Comparison of ENCODE assay signal across 10 cellular contexts in genomic region chr1:11335417-11336070, GRCh38.
DNase-seq lines count a peak whose midpoint lies in the region; ATAC-seq, FAIRE-seq and TF ChIP-seq lines count a peak whose summit lies in the region.
"Had no signal": no experiment of that assay in that cellular context is flagged by ENCODE, and none has a peak within 500 bp of the region (broad histone marks: within the 10 kb centered on the region; RNA-seq: fewer than 3 reads in every experiment).

No MANE protein-coding gene starts in this region.

- DNase-seq in GM13976 (ENCODE audit: low spot score) = peak; percentile 84
- DNase-seq in K562 (ENCODE audit: extremely low read depth in 1 of 4, low spot score in 3 of 4) = no peak
- no peak for DNase-seq in iPS-NIHi7 (ENCODE audit: extremely low spot score)
- no peak for DNase-seq in globus pallidus (ENCODE audit: low spot score)
- DNase-seq in activated effector memory CD4-positive, alpha-beta T cell treated with Interleukin-2 at 50 U/mL for 16 hours = no peak
- DNase-seq in COLO668 (lab: John Stamatoyannopoulos, UW; ENCODE audit: unreplicated experiment) = no peak
- DNase-seq: activated CD8-positive, alpha-beta T cell treated with anti-CD3 and anti-CD28 coated beads for 36 hours; AML-193 had no signal

- POLR2A ChIA-PET in K562 (lab: Yijun Ruan, JAX) = interaction anchor here (1.0 to 1.8 kb wide), 2 partner anchors 8 to 20 kb away, joined by 5 read pairs; no protein-coding TSS in a partner anchor

- intact Hi-C loops in K562 (cut with micrococcal nuclease) = loop anchor here (2.0 to 10.0 kb wide), 2 partner anchors 301 to 307 kb away; no protein-coding TSS in a partner anchor

- H3K9ac ChIP-seq in K562 (ENCODE audit: insufficient read depth in 1 of 2, low read depth in 2 of 2, low read length in 2 of 2) = no peak overlapping the region

- ATAC-seq in GM19467 (IDR thresholded peaks at IDR 0.05; ENCODE audit: unreplicated experiment) (peak; percentile 89), HG03025 (IDR thresholded peaks at IDR 0.05; ENCODE audit: low FRiP score, unreplicated experiment) (peak; percentile 76), K562 (no peak)
- ATAC-seq: activated CD8-positive, alpha-beta T cell treated with anti-CD3 and anti-CD28 coated beads for 36 hours had no signal

- 2% methylated on average over 7 of the region's 7 CpGs for WGBS in K562 (ENCODE audit: insufficient coverage, low coverage, missing lambda C conversion rate)

- H2AFZ ChIP-seq in K562 (ENCODE audit: low read depth, low read length) = no peak overlapping the region

- H4K20me1 ChIP-seq in K562 (replicated peaks; ENCODE audit: control insufficient read depth, insufficient read depth, low read length) = peaks cover 6% of the 10 kb centered on the region

- no peak for FAIRE-seq in K562 (lab: Jason Lieb, UNC)

- no peak for TF ChIP-seq EP300 in K562 (IDR thresholded peaks at IDR 0.05; ENCODE audit: low read length)

- no peak for TF ChIP-seq POLR2A in K562 (conservative IDR thresholded peaks at IDR 0.05)

- CTCF ChIA-PET in K562 (lab: Yijun Ruan, JAX; ENCODE audit: low intra/inter-chr PET ratio) = no interaction called here

- TF ChIP-seq CTCF in GM13976 (IDR thresholded peaks at IDR 0.05; ENCODE audit: borderline replicate concordance, control extremely low read depth, extremely low read depth, insufficient read depth, missing control alignments) (no peak), K562 (IDR thresholded peaks at IDR 0.05 in 2 of 3, conservative IDR thresholded peaks at IDR 0.05 in 1 of 3; ENCODE audit: insufficient read depth in 2 of 3, low read depth in 1 of 3, low read length in 3 of 3) (no peak)

- no TSS peak for BruUV-seq in K562 (replicated peaks; lab: Mats Ljungman, UMichigan)

- H3K4me3 ChIP-seq in K562 = no peak overlapping the region

- H3K4me1 ChIP-seq in K562 (replicated peaks in 1 of 2; ENCODE audit: control insufficient read depth in 2 of 2, insufficient read depth in 2 of 2, low read length in 2 of 2) = peaks cover 0 to 3% of the 10 kb centered on the region in 2 experiments; a peak in 1 of 5 replicates

- H3K27me3 ChIP-seq in K562 (ENCODE audit: control insufficient read depth in 2 of 2, insufficient read depth in 2 of 2, low read length in 2 of 2) = peaks cover 39 to 79% of the 10 kb centered on the region in 2 experiments

- in situ Hi-C loops in GM13976 (cut with MboI; ENCODE audit: low sequenced_read_pairs, unreplicated experiment) (no loop called here), K562 (cut with MboI) (no loop called here)

- no peaks in the 10 kb centered on the region for H3K36me3 ChIP-seq in K562 (ENCODE audit: control insufficient read depth, insufficient read depth, low read length)

- no peaks in the 10 kb centered on the region for H3K9me3 ChIP-seq in K562 (replicated peaks; ENCODE audit: control insufficient read depth, insufficient read depth, low read depth, low read length)

- no peak overlapping the region for H3K4me2 ChIP-seq in K562 (ENCODE audit: insufficient read depth, low read length)

- H3K9me1 ChIP-seq in K562 (ENCODE audit: control insufficient read depth, insufficient read depth, low read length) = no peaks in the 10 kb centered on the region

- no peaks in the 10 kb centered on the region for H3K79me2 ChIP-seq in K562 (ENCODE audit: control insufficient read depth, insufficient read depth, low read length)

- TF ChIP-seq RAD21 in K562 (CRISPR knock-in tag; conservative IDR thresholded peaks at IDR 0.05 in 1 of 2, IDR thresholded peaks at IDR 0.05 in 1 of 2) = no peak

- H3K27ac ChIP-seq in K562 (ENCODE audit: extremely low read depth, low read depth, low read length) = no peak overlapping the region

TF ChIP-seq in K562, 482 proteins besides CTCF, POLR2A, EP300 and RAD21:
- no peak for TF ChIP-seq FOXA1 (IDR thresholded peaks at IDR 0.05; ENCODE audit: borderline replicate concordance)
- TF ChIP-seq RBM25 (IDR thresholded peaks at IDR 0.05; ENCODE audit: low read depth, low read length, severe bottlenecking) = peak; percentile 25
- TF ChIP-seq ZNF780A (CRISPR knock-in tag; IDR thresholded peaks at IDR 0.05) = no peak
- peak; percentile 42 for TF ChIP-seq ZFP36 (IDR thresholded peaks at IDR 0.05; ENCODE audit: low read depth, low read length, partially characterized antibody)
TF ChIP-seq in K562: peak in this region for 2.
